8 cellular contexts compared by ENCODE assay signal in genomic region chrX:55056820-55057690, GRCh38. TPM values are rescaled to one million over a fixed set of nuclear protein-coding genes. Genes with fewer than 3 reads are reported as not detected.
A peak's percentile ranks its signal among the peaks of the same experiment; 100 is the strongest.
DNase-seq lines count a peak whose midpoint lies in the region; ATAC-seq and TF ChIP-seq lines count a peak whose summit lies in the region.

No MANE protein-coding gene starts in this region.

- H3F3A ChIP-seq in neural cell (ENCODE audit: insufficient read depth, low read length, poor library complexity, severe bottlenecking) (no peaks in the 10 kb centered on the region), GM23338 (replicated peaks; ENCODE audit: low read depth) (no peaks in the 10 kb centered on the region)

- H4K20me1 ChIP-seq in neural cell (ENCODE audit: insufficient read depth) (no peaks in the 10 kb centered on the region), GM23338 (replicated peaks; ENCODE audit: insufficient read depth) (no peaks in the 10 kb centered on the region)

- ATAC-seq in GM18861 (IDR thresholded peaks at IDR 0.05; ENCODE audit: unreplicated experiment) (no peak), GM23338 (no peak)

- no peaks in the 10 kb centered on the region for H3K79me2 ChIP-seq in neural cell (replicated peaks; ENCODE audit: insufficient read depth, low read length)
- no peaks in the 10 kb centered on the region for H3K79me2 ChIP-seq in GM23338 (replicated peaks; ENCODE audit: insufficient read depth)

- H3K9ac ChIP-seq in neural cell (ENCODE audit: low read length), result peak overlapping the region; percentile 55

- H3K27me3 Mint-ChIP-seq in GM23338 (ENCODE audit: insufficient read depth, low read depth, poor library complexity), result no peaks in the 10 kb centered on the region

- peak overlapping the region; percentile 53 for H3K27ac ChIP-seq in brain microvascular endothelial cell
- H3K27ac ChIP-seq in neural cell (ENCODE audit: low read length), result peak overlapping the region; percentile 82
- H3K27ac ChIP-seq in GM23338 (ENCODE audit: low read depth), result no peak overlapping the region

- H3K4me3 ChIP-seq in brain microvascular endothelial cell (ENCODE audit: low read depth, low read length) (no peak overlapping the region), neural cell (ENCODE audit: low read length) (peak overlapping the region; percentile 57), GM23338 (no peak overlapping the region)

- no peak for TF ChIP-seq RAD21 in neural cell (conservative IDR thresholded peaks at IDR 0.05)

- TF ChIP-seq CTCF in brain microvascular endothelial cell (IDR thresholded peaks at IDR 0.05; ENCODE audit: low read depth, low read length, missing control alignments), result no peak
- TF ChIP-seq CTCF in neural cell (IDR thresholded peaks at IDR 0.05; ENCODE audit: poor library complexity, severe bottlenecking), result no peak
- TF ChIP-seq CTCF in GM23338 (conservative IDR thresholded peaks at IDR 0.05; ENCODE audit: low read depth in 2 of 2), result no peak

- peaks cover 13% of the 10 kb centered on the region for H3K9me3 Mint-ChIP-seq in GM23338

- no peak for TF ChIP-seq EP300 in neural cell (conservative IDR thresholded peaks at IDR 0.05; ENCODE audit: poor library complexity, severe bottlenecking)

- H3K4me1 ChIP-seq in GM23338 (ENCODE audit: insufficient read depth), result no peaks in the 10 kb centered on the region

- peak; percentile 8 for DNase-seq in ELR (ENCODE audit: low read depth)
- peak; percentile 11 for DNase-seq in NCI-H524 treated with DMSO at 0.1 percent for 48 hours (lab: John Stamatoyannopoulos, UW)
- peak; percentile 79 for DNase-seq in brain microvascular endothelial cell
- no peak for DNase-seq in NCI-H345 (lab: John Stamatoyannopoulos, UW)
- no peak for DNase-seq in germinal center (ENCODE audit: low spot score)
- DNase-seq in GM23338 (ENCODE audit: low spot score), result no peak

- in situ Hi-C loops in brain microvascular endothelial cell (cut with HindIII; ENCODE audit: low pct_ligation_motif_present, low sequenced_read_pairs), result no loop called here

- no peaks in the 10 kb centered on the region for H3K9me3 ChIP-seq in neural cell (ENCODE audit: low read length)

- H2AFZ ChIP-seq in neural cell (ENCODE audit: low read depth, low read length), result peak overlapping the region; percentile 45
- H2AFZ ChIP-seq in GM23338, result no peak overlapping the region

- H3K4me2 ChIP-seq in neural cell (ENCODE audit: low read length), result no peak overlapping the region
- no peak overlapping the region for H3K4me2 ChIP-seq in GM23338

- H3K4me1 Mint-ChIP-seq in GM23338, result no peaks in the 10 kb centered on the region

- H3K4me3 Mint-ChIP-seq in GM23338, result no peak overlapping the region

- H3K36me3 ChIP-seq in brain microvascular endothelial cell (replicated peaks) (no peaks in the 10 kb centered on the region), neural cell (ENCODE audit: insufficient read depth, low read length) (no peaks in the 10 kb centered on the region), GM23338 (ENCODE audit: insufficient read depth) (no peaks in the 10 kb centered on the region)

- no peaks in the 10 kb centered on the region for H3K27me3 ChIP-seq in brain microvascular endothelial cell (replicated peaks)
- no peaks in the 10 kb centered on the region for H3K27me3 ChIP-seq in neural cell (ENCODE audit: insufficient read depth, low read depth, low read length)
- H3K27me3 ChIP-seq in GM23338 (ENCODE audit: insufficient read depth), result no peaks in the 10 kb centered on the region

- no peak overlapping the region for H3K27ac Mint-ChIP-seq in GM23338

- H3K36me3 Mint-ChIP-seq in GM23338 (ENCODE audit: low read depth), result no peaks in the 10 kb centered on the region

- H3K9me2 ChIP-seq in neural cell (ENCODE audit: insufficient read depth, low read length) (no peaks in the 10 kb centered on the region), GM23338 (ENCODE audit: insufficient read depth) (no peaks in the 10 kb centered on the region)

TF ChIP-seq in neural cell, 6 proteins besides CTCF, POLR2A, EP300 and RAD21:
- no peak for TF ChIP-seq SMC3 (conservative IDR thresholded peaks at IDR 0.05; ENCODE audit: poor library complexity)
- TF ChIP-seq MXI1 (conservative IDR thresholded peaks at IDR 0.05; ENCODE audit: poor library complexity, severe bottlenecking), result no peak
- TF ChIP-seq REST (IDR thresholded peaks at IDR 0.05; ENCODE audit: borderline replicate concordance), result peak; percentile 40
- no peak for TF ChIP-seq TAF1 (IDR thresholded peaks at IDR 0.05; ENCODE audit: low read depth)
- TF ChIP-seq POLR2AphosphoS5 (IDR thresholded peaks at IDR 0.05), result peak; percentile 61
- no peak for TF ChIP-seq EZH2 (IDR thresholded peaks at IDR 0.05; ENCODE audit: borderline replicate concordance, insufficient read depth, low read length, poor library complexity, severe bottlenecking)

TF ChIP-seq in GM23338, 12 proteins besides CTCF, POLR2A, EP300 and RAD21 (continues in another document):
- no peak for TF ChIP-seq ZNF331 (CRISPR knock-in tag; IDR thresholded peaks at IDR 0.05; ENCODE audit: low read depth)
- TF ChIP-seq NANOG (IDR thresholded peaks at IDR 0.05; ENCODE audit: borderline replicate concordance), result no peak
- TF ChIP-seq REST (IDR thresholded peaks at IDR 0.05; ENCODE audit: unreplicated experiment), result no peak
- no peak for TF ChIP-seq POLR2AphosphoS5 (IDR thresholded peaks at IDR 0.05; ENCODE audit: low read depth)
- no peak for TF ChIP-seq EZH2 (IDR thresholded peaks at IDR 0.05; ENCODE audit: low read depth, unreplicated experiment)
- TF ChIP-seq CREB1 (CRISPR knock-in tag; IDR thresholded peaks at IDR 0.05; ENCODE audit: low read depth), result no peak
- no peak for TF ChIP-seq STAT1 (IDR thresholded peaks at IDR 0.05; ENCODE audit: unreplicated experiment)
- TF ChIP-seq, protein P1, sequence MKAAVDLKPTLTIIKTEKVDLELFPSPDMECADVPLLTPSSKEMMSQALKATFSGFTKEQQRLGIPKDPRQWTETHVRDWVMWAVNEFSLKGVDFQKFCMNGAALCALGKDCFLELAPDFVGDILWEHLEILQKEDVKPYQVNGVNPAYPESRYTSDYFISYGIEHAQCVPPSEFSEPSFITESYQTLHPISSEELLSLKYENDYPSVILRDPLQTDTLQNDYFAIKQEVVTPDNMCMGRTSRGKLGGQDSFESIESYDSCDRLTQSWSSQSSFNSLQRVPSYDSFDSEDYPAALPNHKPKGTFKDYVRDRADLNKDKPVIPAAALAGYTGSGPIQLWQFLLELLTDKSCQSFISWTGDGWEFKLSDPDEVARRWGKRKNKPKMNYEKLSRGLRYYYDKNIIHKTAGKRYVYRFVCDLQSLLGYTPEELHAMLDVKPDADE (IDR thresholded peaks at IDR 0.05), result no peak
- TF ChIP-seq JUNB (IDR thresholded peaks at IDR 0.05; ENCODE audit: unreplicated experiment), result no peak

RNA-seq across cellular contexts. Expression of gene PAGE2B, which starts 17.8 kb away (rescaled TPM):
- polyA plus RNA-seq in neural cell (not detected in 2 replicates), GM23338 (2016; fragmentation: Nextera tagmentation; extraction: Ambion mirVana) (not detected in 2 replicates)
- not detected in 2 replicates for polyA minus RNA-seq in neural cell
- total RNA-seq in GM23338 (2014; rRNA removed; shearing (Covaris generic)), result not detected in 2 replicates

RNA-seq across cellular contexts. Expression of gene ALAS2, which starts 26.3 kb away (rescaled TPM):
- polyA plus RNA-seq in neural cell (not detected in 2 replicates), GM23338 (2016; fragmentation: Nextera tagmentation; extraction: Ambion mirVana) (0.23 TPM in 1 of 2 replicates, not detected in the other)
- not detected in 2 replicates for polyA minus RNA-seq in neural cell
- 0.50 TPM in 1 of 2 replicates, not detected in the other for total RNA-seq in GM23338 (2014; rRNA removed; shearing (Covaris generic))

RNA-seq across cellular contexts. Expression of gene PAGE2, which starts 31.8 kb away (rescaled TPM):
- polyA plus RNA-seq in neural cell, result not detected in 2 replicates
- not detected in 2 replicates for polyA minus RNA-seq in neural cell
- not detected in 2 replicates for total RNA-seq in GM23338 (2014; rRNA removed; shearing (Covaris generic))
- not detected in 2 replicates for polyA plus RNA-seq in GM23338 (2016; fragmentation: Nextera tagmentation; extraction: Ambion mirVana)

RNA-seq across cellular contexts. Expression of gene APEX2, which starts 56.9 kb away (rescaled TPM):
- 3.0 and 3.1 TPM in 2 replicates for polyA plus RNA-seq in neural cell
- polyA minus RNA-seq in neural cell, result 4.4 and 4.7 TPM in 2 replicates
- total RNA-seq in GM23338 (2014; rRNA removed; shearing (Covaris generic)), result 15.0 and 20.1 TPM in 2 replicates
- 9.6 and 10.0 TPM in 2 replicates for polyA plus RNA-seq in GM23338 (2016; fragmentation: Nextera tagmentation; extraction: Ambion mirVana)

Comparison
In these comparisons a context has a peak if more than half of its experiments do, and no peak if none do; other contexts are left out.
1. DNase-seq: peak in ELR (single experiment), NCI-H524 treated with DMSO at 0.1 percent for 48 hours (single experiment) and brain microvascular endothelial cell (single experiment); none in NCI-H345 (single experiment), germinal center (single experiment) and GM23338 (single experiment).